22 cellular contexts compared by ENCODE assay signal in the genomic region with DNA sequence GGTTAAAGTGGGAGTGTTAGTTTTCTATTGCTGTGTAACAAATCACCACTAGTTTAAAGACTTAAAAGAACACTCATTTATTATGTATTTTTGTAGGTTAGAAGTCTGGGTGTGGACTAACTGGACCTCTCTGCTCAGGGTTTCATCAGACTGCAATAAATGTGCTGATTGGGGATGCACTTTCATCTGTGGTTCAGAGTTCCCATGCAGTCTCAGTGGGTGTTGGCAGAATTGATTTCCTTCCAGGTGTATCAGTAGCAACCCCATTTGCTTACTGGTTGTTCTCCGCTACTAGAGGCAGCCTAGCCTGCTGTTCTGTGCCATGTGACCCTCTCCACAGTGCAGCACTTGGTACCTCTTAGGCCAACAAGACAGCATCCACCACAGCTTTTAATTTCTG.
DNase-seq lines count a peak whose midpoint lies in the region; ATAC-seq, FAIRE-seq and TF ChIP-seq lines count a peak whose summit lies in the region.
"Had no signal": no experiment of that assay in that cellular context is flagged by ENCODE, and none has a peak within 500 bp of the region (broad histone marks: within the 10 kb centered on the region; RNA-seq: fewer than 3 reads in every experiment).

No MANE protein-coding gene starts in this region.

- no peak overlapping the region for H2BK5ac ChIP-seq in mesenchymal stem cell (ENCODE audit: low read depth, low read length, poor library complexity, severe bottlenecking)

- peaks cover 5% of the 10 kb centered on the region for H3K9me3 Mint-ChIP-seq in WTC11

- H3K4me1 ChIP-seq in DND-41 (ENCODE audit: insufficient read depth, low read length) (no peaks in the 10 kb centered on the region), mesenchymal stem cell (ENCODE audit: control insufficient read depth, insufficient read depth, low read depth, low read length) (no peaks in the 10 kb centered on the region), small intestine (ENCODE audit: control insufficient read depth in 2 of 2, insufficient read depth in 1 of 2, low read depth in 1 of 2, low read length in 1 of 2) (no peaks in the 10 kb centered on the region)
- H3K4me1 ChIP-seq: BLaER1, Caco-2 had no signal

- H2BK120ac ChIP-seq in mesenchymal stem cell (ENCODE audit: low read depth, low read length), result no peak overlapping the region

- no peaks in the 10 kb centered on the region for H3K4me1 Mint-ChIP-seq in WTC11
- H3K4me1 Mint-ChIP-seq: B cell; CD4-positive, CD25-positive, alpha-beta regulatory T cell had no signal

- 93% methylated on average over 1 of the region's 1 CpG for WGBS in mesenchymal stem cell
- 17 to 71% (median 63%) methylated on average over 1 of the region's 1 CpG for WGBS in small intestine, 3 donors

- no peaks in the 10 kb centered on the region for H3K27me3 Mint-ChIP-seq in WTC11 (ENCODE audit: low read depth)
- H3K27me3 Mint-ChIP-seq: B cell; CD4-positive, CD25-positive, alpha-beta regulatory T cell had no signal

- no peak for FAIRE-seq in small intestine (lab: Jason Lieb, UNC)
- FAIRE-seq: A204.1, GM12878 had no signal

- POLR2A ChIA-PET in WTC11 (lab: Charles Lee), result interaction anchor here (0.6 kb wide), 1 partner anchor 525 kb away, joined by 3 read pairs; no protein-coding TSS in a partner anchor

- H3K79me2 ChIP-seq in DND-41 (ENCODE audit: insufficient read depth, low read length), result no peaks in the 10 kb centered on the region

- DNase-seq in DND-41 (no peak), WTC11 (ENCODE audit: low spot score) (no peak), mesenchymal stem cell (no peak), small intestine (peak; percentile 96), NCI-H2196 treated with DMSO at 0.1 percent for 48 hours (lab: John Stamatoyannopoulos, UW; ENCODE audit: unreplicated experiment) (no peak), NCI-H1092 treated with DMSO at 0.1 percent for 48 hours (lab: John Stamatoyannopoulos, UW) (no peak), NCI-H2081 (lab: John Stamatoyannopoulos, UW) (no peak)
- DNase-seq: Caco-2; CD4-positive, CD25-positive, alpha-beta regulatory T cell; CD8-positive, alpha-beta T cell; DMS153; EL; GDM1; GOT3; H7; HCEC 1CT had no signal

- H3K23ac ChIP-seq in mesenchymal stem cell (ENCODE audit: low read length in 2 of 2), result no peak overlapping the region

- H2BK15ac ChIP-seq in mesenchymal stem cell (ENCODE audit: low read depth, poor library complexity, severe bottlenecking), result no peak overlapping the region

- ATAC-seq in DND-41 (ENCODE audit: insufficient read depth, low read depth) (no peak), WTC11 (peak; percentile 43)
- ATAC-seq: CD8-positive, alpha-beta T cell; GM12878 had no signal

- H3K4ac ChIP-seq in mesenchymal stem cell (ENCODE audit: low read depth in 1 of 2, low read length in 2 of 2), result no peak overlapping the region

- no peak overlapping the region for H3K14ac ChIP-seq in mesenchymal stem cell (ENCODE audit: low read length in 2 of 2)

- TF ChIP-seq CTCF in DND-41 (IDR thresholded peaks at IDR 0.05; ENCODE audit: borderline replicate concordance, extremely low read depth, low read length, poor library complexity, severe bottlenecking), result no peak
- no peak for TF ChIP-seq CTCF in WTC11 (IDR thresholded peaks at IDR 0.05)

- no peaks in the 10 kb centered on the region for H3K36me3 Mint-ChIP-seq in WTC11
- H3K36me3 Mint-ChIP-seq: CD4-positive, CD25-positive, alpha-beta regulatory T cell; CD8-positive, alpha-beta T cell had no signal

- no peak overlapping the region for H2BK12ac ChIP-seq in mesenchymal stem cell (ENCODE audit: low read length in 2 of 2)

- H3K36me3 ChIP-seq in DND-41 (ENCODE audit: insufficient read depth, low read length), result no peaks in the 10 kb centered on the region
- no peaks in the 10 kb centered on the region for H3K36me3 ChIP-seq in mesenchymal stem cell (ENCODE audit: control insufficient read depth in 1 of 2, insufficient read depth in 2 of 2, low read depth in 1 of 2, low read length in 2 of 2)
- no peaks in the 10 kb centered on the region for H3K36me3 ChIP-seq in small intestine (ENCODE audit: control insufficient read depth in 2 of 2, insufficient read depth in 2 of 2, low read length in 2 of 2)
- H3K36me3 ChIP-seq: BLaER1 had no signal

- peak overlapping the region; percentile 47 for H4K8ac ChIP-seq in mesenchymal stem cell (ENCODE audit: low read length)

- CTCF ChIA-PET in WTC11 (lab: Charles Lee), result no interaction called here

- H3K18ac ChIP-seq in mesenchymal stem cell (ENCODE audit: low read depth in 1 of 2, low read length in 2 of 2), result no peak overlapping the region

- H3K27ac Mint-ChIP-seq in WTC11, result no peak overlapping the region
- H3K27ac Mint-ChIP-seq: B cell; CD4-positive, CD25-positive, alpha-beta regulatory T cell; CD8-positive, alpha-beta T cell had no signal

- H3K4me3 Mint-ChIP-seq in WTC11, result no peak overlapping the region
- H3K4me3 Mint-ChIP-seq: B cell; CD4-positive, CD25-positive, alpha-beta regulatory T cell; CD8-positive, alpha-beta T cell had no signal

- H3K79me1 ChIP-seq in mesenchymal stem cell (replicated peaks; ENCODE audit: low read length, poor library complexity, severe bottlenecking), result no peaks in the 10 kb centered on the region

- peak overlapping the region; percentile 26; the same call in 1 of the 2 replicates for H2AFZ ChIP-seq in DND-41 (ENCODE audit: low read depth, low read length)
- no peak overlapping the region for H2AFZ ChIP-seq in mesenchymal stem cell (ENCODE audit: low read depth, low read length)

- H3K4me2 ChIP-seq in DND-41 (ENCODE audit: insufficient read depth, low read length) (no peak overlapping the region), mesenchymal stem cell (ENCODE audit: low read length, poor library complexity, severe bottlenecking) (no peak overlapping the region)
- H3K4me2 ChIP-seq: BLaER1 had no signal

- no peaks in the 10 kb centered on the region for H3K9me3 ChIP-seq in DND-41 (ENCODE audit: insufficient read depth, low read length, severe bottlenecking)
- no peaks in the 10 kb centered on the region for H3K9me3 ChIP-seq in mesenchymal stem cell (ENCODE audit: control insufficient read depth, low read length)
- H3K9me3 ChIP-seq in small intestine (ENCODE audit: control insufficient read depth, low read depth), result no peaks in the 10 kb centered on the region
- H3K9me3 ChIP-seq: BLaER1, Caco-2 had no signal

- no peaks in the 10 kb centered on the region for H3K27me3 ChIP-seq in DND-41 (ENCODE audit: insufficient read depth, low read length, poor library complexity)
- H3K27me3 ChIP-seq in mesenchymal stem cell (ENCODE audit: control insufficient read depth in 1 of 2, insufficient read depth in 1 of 2, low read length in 2 of 2), result no peaks in the 10 kb centered on the region
- H3K27me3 ChIP-seq in small intestine (ENCODE audit: control insufficient read depth in 2 of 2, insufficient read depth in 2 of 2, low read length in 2 of 2), result no peaks in the 10 kb centered on the region
- H3K27me3 ChIP-seq: BLaER1 had no signal

- no peak overlapping the region for H2AK5ac ChIP-seq in mesenchymal stem cell (ENCODE audit: low read length, severe bottlenecking)

- no peaks in the 10 kb centered on the region for H4K20me1 ChIP-seq in DND-41 (ENCODE audit: insufficient read depth, low read length)
- H4K20me1 ChIP-seq: BLaER1 had no signal

- H4K91ac ChIP-seq in mesenchymal stem cell (ENCODE audit: low read length), result no peak overlapping the region

- H3K27ac ChIP-seq in DND-41 (ENCODE audit: low read length) (no peak overlapping the region), mesenchymal stem cell (ENCODE audit: low read length, poor library complexity, severe bottlenecking) (no peak overlapping the region), small intestine (ENCODE audit: low read depth in 1 of 2, low read length in 1 of 2) (no peak overlapping the region)
- H3K27ac ChIP-seq: 22Rv1, BLaER1, C4-2B had no signal

- H3K9ac ChIP-seq in DND-41 (ENCODE audit: low read depth, low read length), result no peak overlapping the region
- H3K9ac ChIP-seq in mesenchymal stem cell (ENCODE audit: low read length), result no peak overlapping the region
- H3K9ac ChIP-seq: BLaER1 had no signal

- H3K4me3 ChIP-seq in DND-41 (ENCODE audit: low read depth in 1 of 2, low read length in 2 of 2) (no peak overlapping the region), mesenchymal stem cell (ENCODE audit: insufficient read depth in 1 of 2, low read depth in 1 of 2, low read length in 2 of 2) (no peak overlapping the region), small intestine (ENCODE audit: low read depth in 1 of 2, low read length in 2 of 2) (no peak overlapping the region)
- H3K4me3 ChIP-seq: BLaER1, GM12878 had no signal

TF ChIP-seq in WTC11, 78 proteins besides CTCF, POLR2A, EP300 and RAD21:
- TF ChIP-seq, protein P1, sequence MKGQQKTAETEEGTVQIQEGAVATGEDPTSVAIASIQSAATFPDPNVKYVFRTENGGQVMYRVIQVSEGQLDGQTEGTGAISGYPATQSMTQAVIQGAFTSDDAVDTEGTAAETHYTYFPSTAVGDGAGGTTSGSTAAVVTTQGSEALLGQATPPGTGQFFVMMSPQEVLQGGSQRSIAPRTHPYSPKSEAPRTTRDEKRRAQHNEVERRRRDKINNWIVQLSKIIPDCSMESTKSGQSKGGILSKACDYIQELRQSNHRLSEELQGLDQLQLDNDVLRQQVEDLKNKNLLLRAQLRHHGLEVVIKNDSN (CRISPR knock-in tag; IDR thresholded peaks at IDR 0.05), result no peak
